ENCODE assay signal across 8 cellular contexts in genomic region chr11:57459112-57460016, GRCh38. TPM values are rescaled to one million over a fixed set of nuclear protein-coding genes. Genes with fewer than 3 reads are reported as not detected.
DNase-seq lines count a peak whose midpoint lies in the region; ATAC-seq and TF ChIP-seq lines count a peak whose summit lies in the region.

No MANE protein-coding gene starts in this region.

- no peaks in the 10 kb centered on the region; the same call in 1 of the 2 replicates for H4K20me1 ChIP-seq in SU-DHL-6 (ENCODE audit: low read depth, low read length)

- intact Hi-C loops in sciatic nerve (cut with DNase I), result loop anchor here (2.0 to 10.0 kb wide), 2 partner anchors 67 to 115 kb away; no protein-coding TSS in a partner anchor

- peak overlapping the region; percentile 28 for H2AFZ ChIP-seq in SU-DHL-6 (ENCODE audit: low read depth, low read length, severe bottlenecking)

- H3K9me2 ChIP-seq in SU-DHL-6 (replicated peaks; ENCODE audit: insufficient read depth, low read length), result no peaks in the 10 kb centered on the region

- H3K9me3 ChIP-seq in SU-DHL-6 (ENCODE audit: insufficient read depth, low read length), result no peaks in the 10 kb centered on the region
- H3K9me3 ChIP-seq in effector memory CD4-positive, alpha-beta T cell (ENCODE audit: control insufficient read depth, low read length), result no peaks in the 10 kb centered on the region

- H3K36me3 Mint-ChIP-seq in neural crest cell (ENCODE audit: low read depth), result no peaks in the 10 kb centered on the region

- H3K27me3 ChIP-seq in SU-DHL-6 (ENCODE audit: low read length), result no peaks in the 10 kb centered on the region
- peaks cover 39% of the 10 kb centered on the region for H3K27me3 ChIP-seq in effector memory CD4-positive, alpha-beta T cell (replicated peaks; ENCODE audit: control insufficient read depth, insufficient read depth, low read length, poor library complexity, severe bottlenecking)

- H3K4me3 Mint-ChIP-seq in neural crest cell, result peak overlapping the region; percentile 87

- H3K4me1 ChIP-seq in effector memory CD4-positive, alpha-beta T cell (ENCODE audit: control insufficient read depth, insufficient read depth, low read length, poor library complexity, severe bottlenecking), result peaks cover 34% of the 10 kb centered on the region

- H3K36me3 ChIP-seq in SU-DHL-6 (ENCODE audit: low read length), result no peaks in the 10 kb centered on the region
- H3K36me3 ChIP-seq in effector memory CD4-positive, alpha-beta T cell (ENCODE audit: control insufficient read depth, insufficient read depth, low read length), result no peaks in the 10 kb centered on the region

- H3K79me2 ChIP-seq in SU-DHL-6 (ENCODE audit: insufficient read depth, low read length), result no peaks in the 10 kb centered on the region

- no peak overlapping the region for H3K27ac Mint-ChIP-seq in neural crest cell (ENCODE audit: unreplicated experiment)

- H3F3A ChIP-seq in SU-DHL-6 (ENCODE audit: insufficient read depth), result no peaks in the 10 kb centered on the region

- H3K4me2 ChIP-seq in SU-DHL-6 (ENCODE audit: low read depth, low read length, poor library complexity, severe bottlenecking), result peak overlapping the region; percentile 76

- peaks cover 92% of the 10 kb centered on the region for H3K27me3 Mint-ChIP-seq in neural crest cell (ENCODE audit: low read depth)

- no peak overlapping the region for H3K27ac ChIP-seq in SU-DHL-6 (ENCODE audit: low read depth, low read length)
- no peak overlapping the region for H3K27ac ChIP-seq in effector memory CD4-positive, alpha-beta T cell (ENCODE audit: insufficient read depth, low read length, poor library complexity, severe bottlenecking)

- peak; percentile 10 for DNase-seq in NCI-H2196 (lab: John Stamatoyannopoulos, UW; ENCODE audit: unreplicated experiment)
- DNase-seq in NCI-H2196 treated with DMSO at 0.1 percent for 48 hours (lab: John Stamatoyannopoulos, UW; ENCODE audit: unreplicated experiment), result no peak
- DNase-seq in effector memory CD4-positive, alpha-beta T cell, result no peak
- DNase-seq in neural crest cell (ENCODE audit: low read depth, low spot score), result no peak
- no peak for DNase-seq in sciatic nerve (ENCODE audit: low spot score)
- DNase-seq in NCI-H187 (lab: John Stamatoyannopoulos, UW), result no peak
- no peak for DNase-seq in cerebellar nuclear complex (lab: John Stamatoyannopoulos, UW)

- no peaks in the 10 kb centered on the region for H3K9me3 Mint-ChIP-seq in neural crest cell

- H3K4me1 Mint-ChIP-seq in neural crest cell, result peaks cover 41% of the 10 kb centered on the region

- ATAC-seq in sciatic nerve, result no peak

- peak overlapping the region; percentile 52 for H3K4me3 ChIP-seq in SU-DHL-6 (ENCODE audit: insufficient read depth, low read length, poor library complexity, severe bottlenecking)
- peak overlapping the region; percentile 57 for H3K4me3 ChIP-seq in effector memory CD4-positive, alpha-beta T cell (ENCODE audit: insufficient read depth, low read depth, low read length, poor library complexity, severe bottlenecking)

- H3K9ac ChIP-seq in SU-DHL-6 (ENCODE audit: low read length), result peak overlapping the region; percentile 34; the same call in 1 of the 2 replicates

- TF ChIP-seq CTCF in SU-DHL-6 (IDR thresholded peaks at IDR 0.05; ENCODE audit: insufficient read depth, low read length, poor library complexity, severe bottlenecking) (no peak), neural crest cell (conservative IDR thresholded peaks at IDR 0.05) (no peak)

RNA-seq across cellular contexts. Expression of gene RTN4RL2, which starts 1.0 kb away (rescaled TPM):
- total RNA-seq in neural crest cell, result 2.4 and 3.4 TPM in 2 replicates
- 2.5 TPM for total RNA-seq in sciatic nerve

RNA-seq across cellular contexts. Expression of gene SLC43A3, which starts 32.4 kb away (rescaled TPM):
- total RNA-seq in neural crest cell, result 52.9 and 53.7 TPM in 2 replicates
- 75.4 TPM for total RNA-seq in sciatic nerve

RNA-seq across cellular contexts. Expression of gene SLC43A1, which starts 56.1 kb away (rescaled TPM):
- total RNA-seq in neural crest cell (4.5 and 4.7 TPM in 2 replicates), sciatic nerve (14.8 TPM)
